In genomic region chr3:30203301-30203700, GRCh38 we compare ENCODE assay signal across 12 cellular contexts.
"Had no signal": no experiment of that assay in that cellular context is flagged by ENCODE, and none has a peak within 500 bp of the region (broad histone marks: within the 10 kb centered on the region; RNA-seq: fewer than 3 reads in every experiment).

No MANE protein-coding gene starts in this region.

- H3K27ac ChIP-seq: adrenal gland, ovary, sigmoid colon, suprapubic skin had no signal

- ATAC-seq: activated T-helper 17 cell treated with anti-CD3 and anti-CD28 coated beads, Interleukin-2, amount 50 U/mL, for 72 hours had no signal

- H3K36me3 ChIP-seq: adrenal gland, ovary, sigmoid colon, suprapubic skin had no signal

- H3K4me3 ChIP-seq: adrenal gland, ovary, sigmoid colon, suprapubic skin had no signal

- H3K27me3 ChIP-seq: adrenal gland, ovary, sigmoid colon, suprapubic skin had no signal

- DNase-seq: activated CD4-positive, alpha-beta T cell treated with anti-CD3 and anti-CD28 coated beads, Interleukin-2, amount 10 ng/mL, durations not matched to agents 7 days and 5 days; activated CD4-positive, CD25-positive, alpha-beta regulatory T cell; activated naive CD4-positive, alpha-beta T cell treated with anti-CD3 and anti-CD28 coated beads, Interleukin-2, amount 10 ng/mL, durations not matched to agents 7 days and 5 days; activated T-cell treated with anti-CD3 and anti-CD28 coated beads for 4 hours; adrenal gland; hippocampal formation; ovary; sigmoid colon; stimulated activated CD4-positive, alpha-beta T cell treated with anti-CD3 and anti-CD28 coated beads, Interleukin-12 subunit alpha, Interleukin-12 subunit beta, amount 100 ng/mL, for 4 hours; stimulated activated naive CD4-positive, alpha-beta T cell had no signal

- H3K9me3 ChIP-seq: adrenal gland, ovary, sigmoid colon, suprapubic skin had no signal

- H3K4me1 ChIP-seq: suprapubic skin had no signal
